ENCODE assay signal across 1 cellular context in the genomic region with DNA sequence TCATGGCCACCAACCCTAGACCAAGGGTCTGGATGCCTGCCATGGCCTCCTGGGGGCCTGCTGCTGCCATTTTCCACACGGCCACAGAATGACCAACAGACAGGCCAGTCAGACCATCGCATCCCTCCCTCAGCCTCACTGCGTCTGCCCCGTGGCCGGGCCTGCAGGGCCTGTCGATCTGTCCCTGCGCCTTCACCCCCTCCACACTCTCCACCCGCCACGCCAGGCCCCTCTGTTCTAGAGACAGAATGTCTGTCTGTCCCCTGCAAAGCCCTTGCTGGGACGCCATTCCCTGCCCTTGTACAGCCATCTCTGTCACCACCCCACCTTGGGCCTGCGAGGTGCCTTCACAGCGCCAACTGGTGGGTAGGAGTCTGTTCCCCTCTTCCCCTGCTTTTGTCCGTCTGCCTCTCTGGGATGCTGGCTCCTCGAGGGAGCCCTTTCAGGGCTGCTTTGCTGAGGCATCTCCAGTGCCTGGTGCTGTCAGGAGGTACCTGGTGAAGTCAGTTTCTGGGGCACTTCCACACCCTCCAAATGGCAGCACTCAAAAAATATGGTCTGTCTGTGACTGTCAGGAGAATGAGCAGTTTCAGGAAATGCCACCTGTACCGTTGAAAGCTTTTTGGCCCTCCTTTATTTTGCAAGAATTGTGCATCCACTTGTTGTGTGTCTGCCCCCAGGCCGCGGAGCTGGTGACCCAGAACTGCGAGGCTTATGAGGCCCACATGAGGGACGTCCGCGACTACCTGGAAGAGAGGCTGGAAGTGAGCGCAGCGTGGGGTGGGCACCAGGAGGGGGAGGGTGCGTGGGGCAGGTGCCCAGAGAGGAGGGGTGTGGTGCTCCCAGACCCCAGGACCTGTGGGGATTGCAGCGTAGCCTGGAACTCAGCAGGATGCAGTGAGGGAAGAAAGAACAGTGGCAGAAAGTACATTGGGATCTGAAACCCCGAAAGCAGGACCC.
TF ChIP-seq lines count a peak whose summit lies in the region.

No MANE protein-coding gene starts in this region.

TF ChIP-seq in K562, 482 proteins besides CTCF, POLR2A, EP300 and RAD21:
- 0 out of 2 replicates have a peak, but pooled peaks have one; percentile 39 for TF ChIP-seq POLR2G (IDR thresholded peaks at IDR 0.05; ENCODE audit: low read depth, low read length)
- TF ChIP-seq SREBF1 (IDR thresholded peaks at IDR 0.05; ENCODE audit: borderline replicate concordance, low read depth, low read length) = no peak
- TF ChIP-seq ASH1L (IDR thresholded peaks at IDR 0.05; ENCODE audit: borderline replicate concordance, low read depth, partially characterized antibody) = no peak
